2 cellular contexts compared by ENCODE assay signal in the genomic region with DNA sequence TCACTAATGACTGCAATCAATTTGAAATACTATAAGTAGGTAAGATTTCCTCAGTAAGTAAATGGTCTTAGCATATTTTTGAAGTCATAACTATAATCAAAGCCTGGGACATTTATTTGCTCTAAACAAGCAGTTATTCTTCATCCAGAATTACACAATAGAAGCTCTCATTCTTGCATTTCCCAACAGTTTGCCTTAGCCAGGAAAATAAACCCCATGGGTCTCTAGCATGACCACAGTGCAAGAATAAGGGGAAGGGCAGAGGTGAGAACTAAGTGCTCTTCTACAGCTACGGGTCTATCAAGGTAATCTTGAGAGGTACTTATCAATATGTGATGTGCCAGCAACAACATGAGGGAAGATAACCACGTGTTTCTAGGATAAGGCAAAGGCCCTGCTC.
TF ChIP-seq lines count a peak whose summit lies in the region.

No MANE protein-coding gene starts in this region.

TF ChIP-seq in IMR-90, 13 proteins besides CTCF, POLR2A, EP300 and RAD21:
- TF ChIP-seq CEBPB (IDR thresholded peaks at IDR 0.05; ENCODE audit: low read depth, low read length), result 0 out of 2 replicates have a peak, but pooled peaks have one; percentile 6
- no peak for TF ChIP-seq NFE2L2 (IDR thresholded peaks at IDR 0.05; ENCODE audit: low read depth, low read length)
- TF ChIP-seq SMC3 (IDR thresholded peaks at IDR 0.05; ENCODE audit: low read depth, low read length), result no peak

TF ChIP-seq in K562, 482 proteins besides CTCF, POLR2A, EP300 and RAD21:
- TF ChIP-seq POLR2AphosphoS5 (IDR thresholded peaks at IDR 0.05; ENCODE audit: control insufficient read depth, insufficient read depth, low read depth, low read length) (no peak), EP400 (IDR thresholded peaks at IDR 0.05) (no peak), HDGF (IDR thresholded peaks at IDR 0.05) (no peak), CEBPG (CRISPR knock-in tag; IDR thresholded peaks at IDR 0.05) (no peak), CEBPG (tag; conservative IDR thresholded peaks at IDR 0.05 in 1 of 2, IDR thresholded peaks at IDR 0.05 in 1 of 2) (peak in 1 of 2 experiments; percentile 51; a peak in 2 of 4 replicates), MAZ (CRISPR knock-in tag; conservative IDR thresholded peaks at IDR 0.05 in 1 of 2, IDR thresholded peaks at IDR 0.05 in 1 of 2) (no peak), CEBPB (tag; IDR thresholded peaks at IDR 0.05) (peak; percentile 28; the same call in 1 of the 2 replicates), BCOR (IDR thresholded peaks at IDR 0.05) (no peak), IRF2 (CRISPR knock-in tag; IDR thresholded peaks at IDR 0.05) (no peak), RCOR1 (IDR thresholded peaks at IDR 0.05; ENCODE audit: borderline replicate concordance in 1 of 2, low read depth in 2 of 2, low read length in 2 of 2) (no peak), TAF7 (tag; IDR thresholded peaks at IDR 0.05) (no peak), ZNF318 (IDR thresholded peaks at IDR 0.05; ENCODE audit: borderline replicate concordance in 1 of 2, low read depth in 1 of 2) (no peak), RFX7 (CRISPR knock-in tag; IDR thresholded peaks at IDR 0.05) (no peak), CBFA2T3 (IDR thresholded peaks at IDR 0.05) (peak; percentile 42; the same call in 1 of the 2 replicates), ZFP1 (CRISPR knock-in tag; IDR thresholded peaks at IDR 0.05) (no peak), POLR2AphosphoS2 (IDR thresholded peaks at IDR 0.05; ENCODE audit: low read length) (no peak), RFX1 (IDR thresholded peaks at IDR 0.05) (no peak)
TF ChIP-seq in K562: peak in this region for 3.
